1 cellular context compared by ENCODE assay signal in the genomic region with DNA sequence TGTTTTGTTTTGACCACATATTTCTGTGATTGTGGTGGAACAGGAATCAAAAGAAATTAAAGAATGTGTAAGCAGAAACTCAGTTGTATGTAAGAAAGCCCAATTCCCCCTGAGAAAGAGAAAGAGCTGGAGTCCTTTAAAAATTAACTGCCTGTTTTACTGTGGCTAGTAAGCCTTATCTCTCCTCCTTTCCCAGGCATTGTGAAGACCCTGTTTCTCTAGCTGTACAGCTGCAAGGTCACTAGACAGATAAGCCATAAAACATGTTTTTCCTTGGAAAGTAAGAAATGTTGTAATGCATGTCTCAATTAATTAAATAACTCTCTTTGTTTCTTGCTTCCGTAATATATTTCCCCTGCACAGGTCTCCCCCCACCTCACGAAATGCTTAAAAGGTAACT.
TF ChIP-seq lines count a peak whose summit lies in the region.

No MANE protein-coding gene starts in this region.

TF ChIP-seq in K562, 482 proteins besides CTCF, POLR2A, EP300 and RAD21 (continued from another document):
- TF ChIP-seq NKRF (IDR thresholded peaks at IDR 0.05; ENCODE audit: borderline replicate concordance) = no peak
- TF ChIP-seq CHD2 (IDR thresholded peaks at IDR 0.05; ENCODE audit: low read depth, low read length) = no peak
- no peak for TF ChIP-seq FOXO4 (CRISPR knock-in tag; IDR thresholded peaks at IDR 0.05)
- TF ChIP-seq, protein P1, sequence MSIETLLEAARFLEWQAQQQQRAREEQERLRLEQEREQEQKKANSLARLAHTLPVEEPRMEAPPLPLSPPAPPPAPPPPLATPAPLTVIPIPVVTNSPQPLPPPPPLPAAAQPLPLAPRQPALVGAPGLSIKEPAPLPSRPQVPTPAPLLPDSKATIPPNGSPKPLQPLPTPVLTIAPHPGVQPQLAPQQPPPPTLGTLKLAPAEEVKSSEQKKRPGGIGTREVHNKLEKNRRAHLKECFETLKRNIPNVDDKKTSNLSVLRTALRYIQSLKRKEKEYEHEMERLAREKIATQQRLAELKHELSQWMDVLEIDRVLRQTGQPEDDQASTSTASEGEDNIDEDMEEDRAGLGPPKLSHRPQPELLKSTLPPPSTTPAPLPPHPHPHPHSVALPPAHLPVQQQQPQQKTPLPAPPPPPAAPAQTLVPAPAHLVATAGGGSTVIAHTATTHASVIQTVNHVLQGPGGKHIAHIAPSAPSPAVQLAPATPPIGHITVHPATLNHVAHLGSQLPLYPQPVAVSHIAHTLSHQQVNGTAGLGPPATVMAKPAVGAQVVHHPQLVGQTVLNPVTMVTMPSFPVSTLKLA (conservative IDR thresholded peaks at IDR 0.05) = no peak; a peak in 1 of 4 replicates
- no peak for TF ChIP-seq TOE1 (IDR thresholded peaks at IDR 0.05; ENCODE audit: borderline replicate concordance)
- TF ChIP-seq TOE1 (CRISPR knock-in tag; IDR thresholded peaks at IDR 0.05; ENCODE audit: borderline replicate concordance, low read depth) = no peak
- no peak for TF ChIP-seq ZBTB9 (CRISPR knock-in tag; IDR thresholded peaks at IDR 0.05)
- no peak for TF ChIP-seq TSC22D4 (tag; IDR thresholded peaks at IDR 0.05)
- TF ChIP-seq GTF2E2 (tag; IDR thresholded peaks at IDR 0.05) = no peak
- TF ChIP-seq ETV6 (IDR thresholded peaks at IDR 0.05; ENCODE audit: borderline replicate concordance in 1 of 2, low read depth in 2 of 2, low read length in 1 of 2) = no peak
- no peak for TF ChIP-seq ETV6 (CRISPR knock-in tag; IDR thresholded peaks at IDR 0.05; ENCODE audit: borderline replicate concordance)
- peak; percentile 22 for TF ChIP-seq MEIS2 (IDR thresholded peaks at IDR 0.05; ENCODE audit: partially characterized antibody)
- 0 out of 2 replicates have a peak, but pooled peaks have one; percentile 18 for TF ChIP-seq NBN (IDR thresholded peaks at IDR 0.05; ENCODE audit: low read depth)
- no peak for TF ChIP-seq NRF1 (conservative IDR thresholded peaks at IDR 0.05 in 1 of 2, IDR thresholded peaks at IDR 0.05 in 1 of 2)
- TF ChIP-seq SUPT5H (IDR thresholded peaks at IDR 0.05) = no peak
- no peak for TF ChIP-seq SMC3 (conservative IDR thresholded peaks at IDR 0.05; ENCODE audit: insufficient read depth, low read depth, low read length)
- TF ChIP-seq NFIC (IDR thresholded peaks at IDR 0.05) = peak; percentile 44
- TF ChIP-seq TCF7 (IDR thresholded peaks at IDR 0.05; ENCODE audit: borderline replicate concordance) = no peak
- no peak for TF ChIP-seq DACH1 (IDR thresholded peaks at IDR 0.05; ENCODE audit: partially characterized antibody)
- no peak for TF ChIP-seq CHD1 (IDR thresholded peaks at IDR 0.05; ENCODE audit: low read length)
- peak; percentile 83 for TF ChIP-seq TEAD4 (IDR thresholded peaks at IDR 0.05; ENCODE audit: low read length)
- no peak for TF ChIP-seq TEAD4 (CRISPR knock-in tag; IDR thresholded peaks at IDR 0.05; ENCODE audit: borderline replicate concordance)
- no peak for TF ChIP-seq MAFF (IDR thresholded peaks at IDR 0.05; ENCODE audit: low read length)
- no peak for TF ChIP-seq CAMTA2 (CRISPR knock-in tag; conservative IDR thresholded peaks at IDR 0.05)
- TF ChIP-seq MYBL2 (IDR thresholded peaks at IDR 0.05; ENCODE audit: low read depth) = peak; percentile 59; the same call in 1 of the 2 replicates
- TF ChIP-seq MYBL2 (CRISPR knock-in tag; IDR thresholded peaks at IDR 0.05; ENCODE audit: borderline replicate concordance) = no peak
- TF ChIP-seq NCOA2 (IDR thresholded peaks at IDR 0.05; ENCODE audit: partially characterized antibody in 2 of 2) = no peak
- TF ChIP-seq ZNF584 (CRISPR knock-in tag; IDR thresholded peaks at IDR 0.05; ENCODE audit: low read depth) = no peak
- TF ChIP-seq, protein P2, sequence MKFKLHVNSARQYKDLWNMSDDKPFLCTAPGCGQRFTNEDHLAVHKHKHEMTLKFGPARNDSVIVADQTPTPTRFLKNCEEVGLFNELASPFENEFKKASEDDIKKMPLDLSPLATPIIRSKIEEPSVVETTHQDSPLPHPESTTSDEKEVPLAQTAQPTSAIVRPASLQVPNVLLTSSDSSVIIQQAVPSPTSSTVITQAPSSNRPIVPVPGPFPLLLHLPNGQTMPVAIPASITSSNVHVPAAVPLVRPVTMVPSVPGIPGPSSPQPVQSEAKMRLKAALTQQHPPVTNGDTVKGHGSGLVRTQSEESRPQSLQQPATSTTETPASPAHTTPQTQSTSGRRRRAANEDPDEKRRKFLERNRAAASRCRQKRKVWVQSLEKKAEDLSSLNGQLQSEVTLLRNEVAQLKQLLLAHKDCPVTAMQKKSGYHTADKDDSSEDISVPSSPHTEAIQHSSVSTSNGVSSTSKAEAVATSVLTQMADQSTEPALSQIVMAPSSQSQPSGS (CRISPR knock-in tag; IDR thresholded peaks at IDR 0.05) = no peak
- TF ChIP-seq OTX1 (CRISPR knock-in tag; IDR thresholded peaks at IDR 0.05) = no peak
- TF ChIP-seq STAT6 (CRISPR knock-in tag; IDR thresholded peaks at IDR 0.05) = no peak
- TF ChIP-seq MCM2 (IDR thresholded peaks at IDR 0.05; ENCODE audit: low read depth) = no peak
